Comparison of ENCODE assay signal across 9 cellular contexts in genomic region chr15:62254137-62254934, GRCh38.
DNase-seq lines count a peak whose midpoint lies in the region; ATAC-seq and TF ChIP-seq lines count a peak whose summit lies in the region.
"Had no signal": no experiment of that assay in that cellular context is flagged by ENCODE, and none has a peak within 500 bp of the region (broad histone marks: within the 10 kb centered on the region; RNA-seq: fewer than 3 reads in every experiment).

No MANE protein-coding gene starts in this region.

- H3K4me1 ChIP-seq in right atrium auricular region: no peaks in the 10 kb centered on the region
- H3K4me1 ChIP-seq: suprapubic skin had no signal

- no peaks in the 10 kb centered on the region for H3K27me3 ChIP-seq in HL-60 (ENCODE audit: insufficient read depth, poor library complexity, severe bottlenecking)
- no peaks in the 10 kb centered on the region for H3K27me3 ChIP-seq in right atrium auricular region
- H3K27me3 ChIP-seq: suprapubic skin had no signal

- H3K9me3 ChIP-seq in right atrium auricular region: no peaks in the 10 kb centered on the region
- H3K9me3 ChIP-seq: suprapubic skin had no signal

- in situ Hi-C loops in SK-MEL-5 (cut with HindIII; ENCODE audit: low pct_unique_long_range_greater_than_20kb, low sequenced_read_pairs): no loop called here

- peak; percentile 49 for TF ChIP-seq CTCF in HL-60 (IDR thresholded peaks at IDR 0.05; ENCODE audit: insufficient read depth, low read length)
- TF ChIP-seq CTCF in right atrium auricular region (IDR thresholded peaks at IDR 0.05): peak; percentile 63 to 76

- H3K27ac ChIP-seq in HL-60 (replicated peaks) (no peak overlapping the region), right atrium auricular region (no peak overlapping the region)
- H3K27ac ChIP-seq: suprapubic skin had no signal

- ATAC-seq in GM19035 (IDR thresholded peaks at IDR 0.05; ENCODE audit: unreplicated experiment): no peak
- no peak for ATAC-seq in GM18868 (IDR thresholded peaks at IDR 0.05; ENCODE audit: unreplicated experiment)

- DNase-seq in COLO668 (lab: John Stamatoyannopoulos, UW; ENCODE audit: unreplicated experiment) (peak; percentile 72), HL-60 (ENCODE audit: low read depth in 1 of 2, low spot score in 1 of 2) (peak; percentile 6 to 9), SK-MEL-5 (ENCODE audit: low read depth, low spot score) (peak; percentile 63), right atrium auricular region (ENCODE audit: low spot score) (peak; percentile 66), smooth muscle cell of the brain vasculature (ENCODE audit: low read depth, low spot score) (peak; percentile 12)
- peak; percentile 64 for DNase-seq in activated naive CD4-positive, alpha-beta T cell treated with anti-CD3 and anti-CD28 coated beads, Interleukin-2, amount 50 U/mL, for 16 hours

- no peaks in the 10 kb centered on the region for H3K36me3 ChIP-seq in right atrium auricular region
- H3K36me3 ChIP-seq: suprapubic skin had no signal

- H3K4me3 ChIP-seq in HL-60 (replicated peaks; ENCODE audit: insufficient read depth, low read length) (no peak overlapping the region), right atrium auricular region (no peak overlapping the region)
- H3K4me3 ChIP-seq: suprapubic skin had no signal

Comparison
In these comparisons a context has a peak if more than half of its experiments do, and no peak if none do; other contexts are left out.
1. DNase-seq: peak in every context shown above with its lines; median percentile 72 in COLO668; 66 in right atrium auricular region; 64 in activated naive CD4-positive, alpha-beta T cell treated with anti-CD3 and anti-CD28 coated beads, Interleukin-2, amount 50 U/mL, for 16 hours; 63 in SK-MEL-5; 12 in smooth muscle cell of the brain vasculature; 8 in HL-60.